ENCODE assay signal across 7 cellular contexts in the genomic region with DNA sequence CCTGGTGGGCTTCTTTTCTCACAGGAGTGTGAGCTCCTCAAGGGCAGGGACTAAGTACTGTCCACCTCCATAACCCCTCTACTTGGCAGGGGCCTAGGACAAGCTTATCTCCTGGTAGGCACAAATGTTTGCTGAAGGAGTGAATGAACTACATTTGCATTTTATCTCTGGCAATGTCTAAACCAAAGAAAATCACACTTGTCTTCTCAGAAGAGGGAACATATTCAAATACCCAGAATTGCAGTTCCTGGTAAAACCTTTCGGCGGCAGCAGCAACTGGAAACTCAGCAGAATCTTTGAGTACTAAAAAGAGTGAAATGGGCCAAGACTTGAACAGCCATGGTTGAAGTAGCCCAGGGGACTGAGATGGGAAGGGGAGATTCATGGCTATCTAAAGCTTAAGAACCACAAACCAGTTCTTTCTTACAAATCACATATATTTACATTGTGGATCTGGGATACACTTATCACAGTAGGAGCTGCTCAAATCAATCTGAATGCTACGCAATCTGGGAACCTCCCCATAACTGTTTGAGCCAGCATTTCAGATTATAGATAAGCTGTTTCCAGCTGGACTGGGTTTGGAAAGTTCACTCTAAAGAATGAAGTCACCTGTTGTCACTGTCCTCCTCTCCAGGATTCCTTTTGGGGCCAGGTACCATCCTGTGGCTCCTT. TPM values are rescaled to one million over a fixed set of nuclear protein-coding genes. Genes with fewer than 3 reads are reported as not detected.
DNase-seq lines count a peak whose midpoint lies in the region; ATAC-seq, FAIRE-seq and TF ChIP-seq lines count a peak whose summit lies in the region.

No MANE protein-coding gene starts in this region.

- DNase-seq in GM12892 (ENCODE audit: insufficient read length) (no peak), SK-N-MC (ENCODE audit: low read depth, low spot score) (no peak), chondrocyte (ENCODE audit: low spot score) (no peak), osteocyte (ENCODE audit: extremely low spot score, unreplicated experiment) (no peak)

- no peak for TF ChIP-seq POLR2A in GM12892 (IDR thresholded peaks at IDR 0.05; ENCODE audit: low read depth, low read length)

- 0 out of 2 replicates have a peak overlapping the region, but pooled peaks have one; percentile 17 for H3K27ac ChIP-seq in SK-N-MC

- H3K9me3 Mint-ChIP-seq in chondrocyte (ENCODE audit: low read depth), result no peaks in the 10 kb centered on the region
- H3K9me3 Mint-ChIP-seq in osteocyte (ENCODE audit: unreplicated experiment), result no peaks in the 10 kb centered on the region

- H3K36me3 ChIP-seq in SK-N-MC (ENCODE audit: insufficient read depth, low read length), result peaks cover 67% of the 10 kb centered on the region

- TF ChIP-seq CTCF in chondrocyte (IDR thresholded peaks at IDR 0.05) (peak; percentile 61), osteocyte (IDR thresholded peaks at IDR 0.05) (peak; percentile 36)

- ATAC-seq in GM21360 (IDR thresholded peaks at IDR 0.05; ENCODE audit: unreplicated experiment) (no peak), GM21390 (IDR thresholded peaks at IDR 0.05; ENCODE audit: unreplicated experiment) (no peak), HG02571 (IDR thresholded peaks at IDR 0.05; ENCODE audit: unreplicated experiment) (no peak)

- H3K4me1 Mint-ChIP-seq in chondrocyte (ENCODE audit: low read depth) (peaks cover 17% of the 10 kb centered on the region), osteocyte (ENCODE audit: unreplicated experiment) (peaks cover 22% of the 10 kb centered on the region)

- H3K36me3 Mint-ChIP-seq in chondrocyte (ENCODE audit: low read depth) (peaks cover 31% of the 10 kb centered on the region), osteocyte (ENCODE audit: unreplicated experiment) (peaks cover 38% of the 10 kb centered on the region)

- H3K4me3 Mint-ChIP-seq in chondrocyte (ENCODE audit: unreplicated experiment) (no peak overlapping the region), osteocyte (ENCODE audit: unreplicated experiment) (no peak overlapping the region)

- H3K9me3 ChIP-seq in SK-N-MC (ENCODE audit: low read depth, low read length), result no peaks in the 10 kb centered on the region

- H3K27ac Mint-ChIP-seq in chondrocyte (ENCODE audit: unreplicated experiment), result no peak overlapping the region
- no peak overlapping the region for H3K27ac Mint-ChIP-seq in osteocyte (ENCODE audit: unreplicated experiment)

- no peaks in the 10 kb centered on the region for H3K27me3 Mint-ChIP-seq in chondrocyte (ENCODE audit: low read depth)
- no peaks in the 10 kb centered on the region for H3K27me3 Mint-ChIP-seq in osteocyte (ENCODE audit: unreplicated experiment)

- H3K9ac ChIP-seq in SK-N-MC (ENCODE audit: insufficient read length), result peak overlapping the region; percentile 7

- FAIRE-seq in GM12892 (lab: Jason Lieb, UNC), result peak; percentile 27

- H3K4me3 ChIP-seq in SK-N-MC, result no peak overlapping the region

RNA-seq across cellular contexts. Expression of a gene that starts 18.7 kb away (rescaled TPM):
- polyA plus RNA-seq in GM12892 (2012; ENCODE audit: missing spikeins), result 16.1 TPM
- total RNA-seq in chondrocyte (33.2 to 36.8 TPM (median 33.6 TPM) in 3 replicates), osteocyte (50.1 and 53.4 TPM in 2 replicates)

RNA-seq across cellular contexts. Expression of a gene that starts 27.7 kb away (rescaled TPM):
- 25.7 TPM for polyA plus RNA-seq in GM12892 (2012; ENCODE audit: missing spikeins)
- total RNA-seq in chondrocyte (18.6 to 22.7 TPM (median 21.7 TPM) in 3 replicates), osteocyte (27.0 and 27.9 TPM in 2 replicates)

RNA-seq across cellular contexts. Expression of a gene that starts 42.2 kb away (rescaled TPM):
- polyA plus RNA-seq in GM12892 (2012; ENCODE audit: missing spikeins), result 54.8 TPM
- 28.7 to 30.0 TPM (median 29.0 TPM) in 3 replicates for total RNA-seq in chondrocyte
- total RNA-seq in osteocyte, result 31.9 and 36.5 TPM in 2 replicates

RNA-seq across cellular contexts. Expression of a gene that starts 49.9 kb away (rescaled TPM):
- 0.49 TPM for polyA plus RNA-seq in GM12892 (2012; ENCODE audit: missing spikeins)
- total RNA-seq in chondrocyte, result 21.6 to 31.2 TPM (median 30.2 TPM) in 3 replicates
- total RNA-seq in osteocyte, result 36.3 and 36.7 TPM in 2 replicates
